16 cellular contexts compared by ENCODE assay signal in genomic region chr6:166078294-166078693, GRCh38.
DNase-seq lines count a peak whose midpoint lies in the region; ATAC-seq, FAIRE-seq and TF ChIP-seq lines count a peak whose summit lies in the region.
"Had no signal": no experiment of that assay in that cellular context is flagged by ENCODE, and none has a peak within 500 bp of the region (broad histone marks: within the 10 kb centered on the region; RNA-seq: fewer than 3 reads in every experiment).

No MANE protein-coding gene starts in this region.

- FAIRE-seq in HTR-8/SVneo (lab: Jason Lieb, UNC), result peak; percentile 80

- H3K36me3 Mint-ChIP-seq in activated T-cell treated with anti-CD3 and anti-CD28 coated beads, Interleukin-2, amount 50 U/mL, for 24 hours (ENCODE audit: low read depth), result no peaks in the 10 kb centered on the region
- no peaks in the 10 kb centered on the region for H3K36me3 Mint-ChIP-seq in nephron progenitor cell (ENCODE audit: low read depth)
- H3K36me3 Mint-ChIP-seq: immature natural killer cell; stimulated activated naive B cell treated with anti-CD40 and anti-IgM and Interleukin-4, amounts not matched to agents 10 μg/mL and 1 μg/mL and 100 μg/mL, for 72 hours had no signal

- no peak for ATAC-seq in GM21528 (IDR thresholded peaks at IDR 0.05; ENCODE audit: low FRiP score, unreplicated experiment)
- ATAC-seq: stimulated activated naive B cell treated with anti-CD40 and anti-IgM and Interleukin-4, amounts not matched to agents 10 μg/mL and 1 μg/mL and 100 μg/mL, for 72 hours had no signal

- DNase-seq in Daoy (ENCODE audit: low read depth) (peak; percentile 44), HTR-8/SVneo (ENCODE audit: insufficient read length, low spot score) (peak; percentile 51), cardiac fibroblast (ENCODE audit: low read depth in 2 of 2) (peak; percentile 69 to 91), myocyte (ENCODE audit: low read depth) (peak; percentile 98), nephron progenitor cell (no peak), mesenteric fat pad (ENCODE audit: low spot score) (no peak)
- DNase-seq in activated T-cell treated with anti-CD3 and anti-CD28 coated beads, Interleukin-2, amount 50 U/mL, for 24 hours, result no peak
- DNase-seq: activated CD4-positive, CD25-positive, alpha-beta regulatory T cell treated with anti-CD3 and anti-CD28 coated beads, Interleukin-2, amount 50 U/mL, for 72 hours; adrenal gland; CD4-positive, alpha-beta T cell; immature natural killer cell; NCI-H1092; NCI-H345; stimulated activated CD4-positive, alpha-beta T cell treated with anti-CD3 and anti-CD28 coated beads, Interleukin-2, amount 100 ng/mL, for 48 hours; stimulated activated naive B cell treated with anti-CD40 and anti-IgM and Interleukin-4, amounts not matched to agents 10 μg/mL and 1 μg/mL and 100 μg/mL, for 72 hours had no signal

- no peaks in the 10 kb centered on the region for H3K9me3 Mint-ChIP-seq in activated T-cell treated with anti-CD3 and anti-CD28 coated beads, Interleukin-2, amount 50 U/mL, for 24 hours
- H3K9me3 Mint-ChIP-seq in nephron progenitor cell, result peaks cover 3% of the 10 kb centered on the region
- H3K9me3 Mint-ChIP-seq: CD4-positive, alpha-beta T cell; immature natural killer cell; stimulated activated naive B cell treated with anti-CD40 and anti-IgM and Interleukin-4, amounts not matched to agents 10 μg/mL and 1 μg/mL and 100 μg/mL, for 72 hours had no signal

- peaks cover 1% of the 10 kb centered on the region for H3K27me3 Mint-ChIP-seq in activated T-cell treated with anti-CD3 and anti-CD28 coated beads, Interleukin-2, amount 50 U/mL, for 24 hours
- H3K27me3 Mint-ChIP-seq in nephron progenitor cell (ENCODE audit: low read depth, poor library complexity), result peaks cover 4% of the 10 kb centered on the region

- H3K4me3 ChIP-seq in cardiac fibroblast (replicated peaks in 1 of 2; ENCODE audit: low read depth in 2 of 2, low read length in 2 of 2), result no peak overlapping the region
- H3K4me3 ChIP-seq: adrenal gland had no signal

- no peaks in the 10 kb centered on the region for H3K4me1 Mint-ChIP-seq in activated T-cell treated with anti-CD3 and anti-CD28 coated beads, Interleukin-2, amount 50 U/mL, for 24 hours (ENCODE audit: low read depth)
- peaks cover 43% of the 10 kb centered on the region for H3K4me1 Mint-ChIP-seq in nephron progenitor cell
- H3K4me1 Mint-ChIP-seq: immature natural killer cell; stimulated activated naive B cell treated with anti-CD40 and anti-IgM and Interleukin-4, amounts not matched to agents 10 μg/mL and 1 μg/mL and 100 μg/mL, for 72 hours had no signal

- no peak overlapping the region for H3K27ac Mint-ChIP-seq in activated T-cell treated with anti-CD3 and anti-CD28 coated beads, Interleukin-2, amount 50 U/mL, for 24 hours
- H3K27ac Mint-ChIP-seq in nephron progenitor cell, result no peak overlapping the region
- H3K27ac Mint-ChIP-seq: CD4-positive, alpha-beta T cell; immature natural killer cell; stimulated activated naive B cell treated with anti-CD40 and anti-IgM and Interleukin-4, amounts not matched to agents 10 μg/mL and 1 μg/mL and 100 μg/mL, for 72 hours had no signal

- TF ChIP-seq CTCF in cardiac fibroblast (IDR thresholded peaks at IDR 0.05; ENCODE audit: low read depth, low read length) (no peak), nephron progenitor cell (IDR thresholded peaks at IDR 0.05) (no peak)

- no peak overlapping the region for H3K4me3 Mint-ChIP-seq in activated T-cell treated with anti-CD3 and anti-CD28 coated beads, Interleukin-2, amount 50 U/mL, for 24 hours
- H3K4me3 Mint-ChIP-seq in nephron progenitor cell, result no peak overlapping the region
- H3K4me3 Mint-ChIP-seq: CD4-positive, alpha-beta T cell; immature natural killer cell; stimulated activated naive B cell treated with anti-CD40 and anti-IgM and Interleukin-4, amounts not matched to agents 10 μg/mL and 1 μg/mL and 100 μg/mL, for 72 hours had no signal

Comparison
In these comparisons a context has a peak if more than half of its experiments do, and no peak if none do; other contexts are left out.
1. DNase-seq: peak in Daoy (single experiment), HTR-8/SVneo (single experiment), cardiac fibroblast (2 of 2) and myocyte (single experiment); none in activated T-cell treated with anti-CD3 and anti-CD28 coated beads, Interleukin-2, amount 50 U/mL, for 24 hours (single experiment), nephron progenitor cell (single experiment) and mesenteric fat pad (single experiment).